In genomic region chr12:68259318-68259940, GRCh38 we compare ENCODE assay signal across 13 cellular contexts. TPM values are rescaled to one million over a fixed set of nuclear protein-coding genes. Genes with fewer than 3 reads are reported as not detected.
DNase-seq lines count a peak whose midpoint lies in the region; ATAC-seq and TF ChIP-seq lines count a peak whose summit lies in the region.
"Had no signal": no experiment of that assay in that cellular context is flagged by ENCODE, and none has a peak within 500 bp of the region (broad histone marks: within the 10 kb centered on the region; RNA-seq: fewer than 3 reads in every experiment).

No MANE protein-coding gene starts in this region.

- DNase-seq in EL, result peak; percentile 90
- DNase-seq in HCT116 (ENCODE audit: low read depth, low spot score), result no peak
- DNase-seq in activated T-helper 2 cell treated with anti-CD3 and anti-CD28 coated beads, Interferon-gamma antibody, Interleukin-2, Interleukin-4, amounts not matched to agents 10 μg/mL and 5 μg/mL and 100 μg/mL, durations not matched to agents 14 hours and 24 hours and 36 hours (ENCODE audit: low spot score), result no peak
- DNase-seq in hepatic stellate cell (ENCODE audit: low spot score), result peak; percentile 25
- no peak for DNase-seq in Peyer's patch
- DNase-seq in SJCRH30, result no peak
- DNase-seq: activated CD4-positive, alpha-beta T cell treated with anti-CD3 and anti-CD28 coated beads, Interleukin-2, amount 10 ng/mL, durations not matched to agents 7 days and 5 days; DMS79 treated with DMSO at 0.1 percent for 48 hours; effector memory CD4-positive, alpha-beta T cell; Kasumi-1; left lung had no signal

- BruUV-seq in HCT116 (replicated peaks; lab: Mats Ljungman, UMichigan), result no TSS peak

- H3K9me2 ChIP-seq in HCT116 (ENCODE audit: insufficient read depth), result no peaks in the 10 kb centered on the region

- H3K9me3 ChIP-seq in HCT116 (ENCODE audit: control insufficient read depth in 1 of 2, insufficient read depth in 1 of 2, low read depth in 1 of 2, low read length in 2 of 2) (no peaks in the 10 kb centered on the region), Peyer's patch (no peaks in the 10 kb centered on the region), SJCRH30 (replicated peaks) (no peaks in the 10 kb centered on the region)
- H3K9me3 ChIP-seq: left lung had no signal

- H3K36me3 Mint-ChIP-seq in activated T-helper 2 cell treated with anti-CD3 and anti-CD28 coated beads, Interferon-gamma antibody, Interleukin-2, Interleukin-4, amounts not matched to agents 10 μg/mL and 5 μg/mL and 100 μg/mL, durations not matched to agents 14 hours and 24 hours and 36 hours (ENCODE audit: low read depth), result no peaks in the 10 kb centered on the region

- POLR2A ChIA-PET in HCT116 (lab: Charles Lee), result no interaction called here

- no peaks in the 10 kb centered on the region for H3K79me2 ChIP-seq in HCT116 (ENCODE audit: insufficient read depth, low read length)

- no peak overlapping the region for H3K9ac ChIP-seq in HCT116 (ENCODE audit: low read length)

- TF ChIP-seq POLR2A in HCT116 (IDR thresholded peaks at IDR 0.05; ENCODE audit: borderline replicate concordance, extremely low read depth, insufficient read depth, insufficient read length), result no peak
- TF ChIP-seq POLR2A in Peyer's patch (IDR thresholded peaks at IDR 0.05), result no peak

- no peak overlapping the region for H3K4me3 Mint-ChIP-seq in activated T-helper 2 cell treated with anti-CD3 and anti-CD28 coated beads, Interferon-gamma antibody, Interleukin-2, Interleukin-4, amounts not matched to agents 10 μg/mL and 5 μg/mL and 100 μg/mL, durations not matched to agents 14 hours and 24 hours and 36 hours (ENCODE audit: low read depth)
- H3K4me3 Mint-ChIP-seq: activated CD4-positive, alpha-beta T cell treated with anti-CD3 and anti-CD28 coated beads, Interleukin-2, amount 10 ng/mL, durations not matched to agents 7 days and 5 days had no signal

- H3K27ac ChIP-seq in HCT116 (ENCODE audit: low read depth, low read length), result no peak overlapping the region
- no peak overlapping the region for H3K27ac ChIP-seq in Peyer's patch
- H3K27ac ChIP-seq in SJCRH30, result no peak overlapping the region
- H3K27ac ChIP-seq: left lung had no signal

- peak overlapping the region; percentile 17 for H2AFZ ChIP-seq in HCT116 (ENCODE audit: low read depth, low read length, poor library complexity, severe bottlenecking)

- H3K4me1 ChIP-seq in HCT116 (ENCODE audit: control insufficient read depth in 1 of 2, insufficient read depth in 2 of 2, low read length in 2 of 2) (peaks cover 0 to 5% of the 10 kb centered on the region in 2 experiments; a peak in 1 of 4 replicates), Peyer's patch (no peaks in the 10 kb centered on the region), SJCRH30 (no peaks in the 10 kb centered on the region)
- H3K4me1 ChIP-seq: left lung had no signal

- intact Hi-C loops in HCT116 (cut with micrococcal nuclease), result no loop called here
- intact Hi-C loops in activated T-helper 2 cell treated with anti-CD3 and anti-CD28 coated beads, Interferon-gamma antibody, Interleukin-2, Interleukin-4, amounts not matched to agents 10 μg/mL and 5 μg/mL and 100 μg/mL, durations not matched to agents 14 hours and 24 hours and 36 hours (cut with micrococcal nuclease), result loop anchor here (1.0 to 2.0 kb wide), 2 partner anchors 17 to 18 kb away; no protein-coding TSS in a partner anchor

- no peak overlapping the region for H3K4me2 ChIP-seq in HCT116 (ENCODE audit: low read length)

- ATAC-seq in HCT116 (no peak), HG02840 (IDR thresholded peaks at IDR 0.05; ENCODE audit: low FRiP score, unreplicated experiment) (no peak), GM18511 (IDR thresholded peaks at IDR 0.05; ENCODE audit: unreplicated experiment) (no peak)
- ATAC-seq: left lung had no signal

- no peaks in the 10 kb centered on the region for H3K9me3 Mint-ChIP-seq in activated T-helper 2 cell treated with anti-CD3 and anti-CD28 coated beads, Interferon-gamma antibody, Interleukin-2, Interleukin-4, amounts not matched to agents 10 μg/mL and 5 μg/mL and 100 μg/mL, durations not matched to agents 14 hours and 24 hours and 36 hours
- H3K9me3 Mint-ChIP-seq: activated CD4-positive, alpha-beta T cell treated with anti-CD3 and anti-CD28 coated beads, Interleukin-2, amount 10 ng/mL, durations not matched to agents 7 days and 5 days had no signal

- CTCF ChIA-PET in HCT116 (lab: Charles Lee), result interaction anchor here (1.1 kb wide), 1 partner anchor 36 kb away, joined by 3 read pairs; no protein-coding TSS in a partner anchor

- H3K27ac Mint-ChIP-seq in activated T-helper 2 cell treated with anti-CD3 and anti-CD28 coated beads, Interferon-gamma antibody, Interleukin-2, Interleukin-4, amounts not matched to agents 10 μg/mL and 5 μg/mL and 100 μg/mL, durations not matched to agents 14 hours and 24 hours and 36 hours, result peak overlapping the region; percentile 44
- H3K27ac Mint-ChIP-seq: activated CD4-positive, alpha-beta T cell treated with anti-CD3 and anti-CD28 coated beads, Interleukin-2, amount 10 ng/mL, durations not matched to agents 7 days and 5 days had no signal

- peaks cover 28% of the 10 kb centered on the region for H3K4me1 Mint-ChIP-seq in activated T-helper 2 cell treated with anti-CD3 and anti-CD28 coated beads, Interferon-gamma antibody, Interleukin-2, Interleukin-4, amounts not matched to agents 10 μg/mL and 5 μg/mL and 100 μg/mL, durations not matched to agents 14 hours and 24 hours and 36 hours (ENCODE audit: low read depth)

- H3K27me3 ChIP-seq in HCT116 (ENCODE audit: insufficient read depth, low read length), result no peaks in the 10 kb centered on the region
- H3K27me3 ChIP-seq in Peyer's patch, result no peaks in the 10 kb centered on the region
- H3K27me3 ChIP-seq in SJCRH30, result no peaks in the 10 kb centered on the region
- H3K27me3 ChIP-seq: left lung had no signal

- TF ChIP-seq RAD21 in HCT116 (IDR thresholded peaks at IDR 0.05; ENCODE audit: low read depth), result no peak

- no peaks in the 10 kb centered on the region for H4K20me1 ChIP-seq in HCT116 (ENCODE audit: insufficient read depth)

- H3K4me3 ChIP-seq in HCT116 (replicated peaks in 1 of 2; ENCODE audit: low read depth in 1 of 2, low read length in 2 of 2) (no peak overlapping the region), Peyer's patch (no peak overlapping the region), SJCRH30 (no peak overlapping the region)
- H3K4me3 ChIP-seq: left lung had no signal

- TF ChIP-seq CTCF in HCT116 (IDR thresholded peaks at IDR 0.05 in 2 of 3, conservative IDR thresholded peaks at IDR 0.05 in 1 of 3; ENCODE audit: borderline replicate concordance in 1 of 3, insufficient read depth in 1 of 3, low read depth in 2 of 3, low read length in 2 of 3), result no peak
- no peak for TF ChIP-seq CTCF in Peyer's patch (IDR thresholded peaks at IDR 0.05)

- peaks cover 58% of the 10 kb centered on the region for H3K27me3 Mint-ChIP-seq in activated T-helper 2 cell treated with anti-CD3 and anti-CD28 coated beads, Interferon-gamma antibody, Interleukin-2, Interleukin-4, amounts not matched to agents 10 μg/mL and 5 μg/mL and 100 μg/mL, durations not matched to agents 14 hours and 24 hours and 36 hours (ENCODE audit: low read depth)

- H3K36me3 ChIP-seq in HCT116 (ENCODE audit: control insufficient read depth in 1 of 2, insufficient read depth in 2 of 2, low read length in 2 of 2) (no peaks in the 10 kb centered on the region), Peyer's patch (no peaks in the 10 kb centered on the region), SJCRH30 (no peaks in the 10 kb centered on the region)
- H3K36me3 ChIP-seq: left lung had no signal

- RAD21 ChIA-PET in HCT116 (lab: Charles Lee; ENCODE audit: low non-redundant PET in 1 of 2, low total read pairs in 2 of 2, uncharacterized antibody in 2 of 2, unreplicated experiment in 2 of 2), result no interaction called here

TF ChIP-seq in HCT116, 20 proteins besides CTCF, POLR2A, EP300 and RAD21:
- TF ChIP-seq FOSL1 (IDR thresholded peaks at IDR 0.05; ENCODE audit: low read depth) (peak; percentile 32; the same call in 1 of the 2 replicates), TCF7L2 (IDR thresholded peaks at IDR 0.05; ENCODE audit: borderline replicate concordance, extremely low read depth, insufficient read depth, insufficient read length) (no peak), EZH2phosphoT487 (IDR thresholded peaks at IDR 0.05; ENCODE audit: borderline replicate concordance) (no peak)

RNA-seq across cellular contexts. Expression of gene IL22, which starts 6.0 kb away (rescaled TPM):
- total RNA-seq in HCT116 (2021; ENCODE audit: unreplicated experiment) (not detected), Peyer's patch (not detected)
- not detected in 2 replicates for polyA plus RNA-seq in HCT116 (2012)
- 0.80 TPM in 1 of 2 replicates, not detected in the other for total RNA-seq in activated T-helper 2 cell treated with anti-CD3 and anti-CD28 coated beads, Interferon-gamma antibody, Interleukin-2, Interleukin-4, amounts not matched to agents 10 μg/mL and 5 μg/mL and 100 μg/mL, durations not matched to agents 14 hours and 24 hours and 36 hours
- total RNA-seq in SJCRH30 (2014; rRNA removed; shearing (Covaris generic)), result not detected in 2 replicates
- total RNA-seq: left lung had no signal

RNA-seq across cellular contexts. Expression of gene IL26, which starts 33.8 kb away (rescaled TPM):
- total RNA-seq in HCT116 (2021; ENCODE audit: unreplicated experiment) (not detected), Peyer's patch (not detected)
- not detected in 2 replicates for polyA plus RNA-seq in HCT116 (2012)
- 0.27 and 0.30 TPM in 2 replicates for total RNA-seq in activated T-helper 2 cell treated with anti-CD3 and anti-CD28 coated beads, Interferon-gamma antibody, Interleukin-2, Interleukin-4, amounts not matched to agents 10 μg/mL and 5 μg/mL and 100 μg/mL, durations not matched to agents 14 hours and 24 hours and 36 hours
- total RNA-seq in SJCRH30 (2014; rRNA removed; shearing (Covaris generic)), result not detected in 2 replicates
- total RNA-seq: left lung had no signal

Comparison
In these comparisons a context has a peak if more than half of its experiments do, and no peak if none do; other contexts are left out.
1. DNase-seq: peak in EL (single experiment) and hepatic stellate cell (single experiment); none in HCT116 (single experiment), activated T-helper 2 cell treated with anti-CD3 and anti-CD28 coated beads, Interferon-gamma antibody, Interleukin-2, Interleukin-4, amounts not matched to agents 10 μg/mL and 5 μg/mL and 100 μg/mL, durations not matched to agents 14 hours and 24 hours and 36 hours (single experiment), Peyer's patch (0 of 3) and SJCRH30 (0 of 2).